Comparison of ENCODE assay signal across 26 cellular contexts in the genomic region with DNA sequence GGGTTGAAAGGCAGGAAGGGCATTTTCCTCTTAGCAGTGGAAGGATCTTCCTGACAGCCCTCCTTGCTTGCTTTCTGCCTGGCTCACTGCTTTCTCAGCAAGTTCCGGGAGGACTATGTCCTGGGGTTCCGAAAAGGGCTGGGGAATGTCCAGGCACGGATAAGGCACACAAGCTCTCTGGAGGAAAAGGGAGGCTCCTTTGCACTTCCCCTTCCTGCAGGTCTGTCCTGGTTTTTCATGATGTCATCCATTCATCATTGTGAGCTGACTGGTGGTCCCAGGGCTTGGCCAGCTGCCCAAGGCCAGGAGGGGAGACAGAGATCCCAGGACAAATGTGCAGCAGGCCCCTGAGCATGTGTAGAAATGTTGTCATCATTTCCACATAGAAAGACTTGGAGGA. TPM values are rescaled to one million over a fixed set of nuclear protein-coding genes. Genes with fewer than 3 reads are reported as not detected.
"Had no signal": no experiment of that assay in that cellular context is flagged by ENCODE, and none has a peak within 500 bp of the region (broad histone marks: within the 10 kb centered on the region; RNA-seq: fewer than 3 reads in every experiment).

No MANE protein-coding gene starts in this region.

- H3K36me3 ChIP-seq: cardiac muscle cell, WERI-Rb-1 had no signal

- ATAC-seq: activated CD4-positive, alpha-beta T cell treated with anti-CD3 and anti-CD28 coated beads for 36 hours; activated T-helper 17 cell treated with anti-CD3 and anti-CD28 coated beads, Interleukin-2, amount 50 U/mL, for 72 hours; Panc1; Right ventricle myocardium inferior; T-cell had no signal

- H3K27ac ChIP-seq: cardiac muscle cell, KMS-11, SK-N-MC, WERI-Rb-1 had no signal

- DNase-seq: activated CD4-positive, alpha-beta memory T cell treated with anti-CD3 and anti-CD28 coated beads, Interleukin-2, amount 10 ng/mL, durations not matched to agents 7 days and 5 days; activated CD4-positive, alpha-beta T cell treated with anti-CD3 and anti-CD28 coated beads for 36 hours; activated CD4-positive, alpha-beta T cell treated with anti-CD3 and anti-CD28 coated beads, Interleukin-2, amount 50 U/mL, for 1 hour; activated gamma-delta T cell; activated naive CD4-positive, alpha-beta T cell treated with anti-CD3 and anti-CD28 coated beads for 36 hours; activated T-cell treated with anti-CD3 and anti-CD28 coated beads for 4 hours; activated T-cell treated with anti-CD3 and anti-CD28 coated beads, Interleukin-2, amount 50 U/mL, for 48 hours; amygdala; NCI-H1092; NCI-H1417; NCI-H1930; NCI-H2171; NCI-H2227 treated with DMSO at 0.1 percent for 48 hours; NCI-H526 treated with DMSO at 0.1 percent for 48 hours; NCI-H82; RPMI8226; T-cell; T-helper 2 cell; T1000; WERI-Rb-1 had no signal

- H3K4me2 ChIP-seq: KMS-11 had no signal

- H3K4me3 ChIP-seq: cardiac muscle cell, SK-N-MC had no signal

- H3K27me3 ChIP-seq: cardiac muscle cell had no signal

- H3K9ac ChIP-seq: KMS-11 had no signal

RNA-seq across cellular contexts. Expression of gene GARIN1A, which starts 43.0 kb away (rescaled TPM):
- total RNA-seq: activated naive CD4-positive, alpha-beta T cell treated with anti-CD3 and anti-CD28 coated beads for 36 hours had no signal
